ENCODE assay signal across 1 cellular context in the genomic region with DNA sequence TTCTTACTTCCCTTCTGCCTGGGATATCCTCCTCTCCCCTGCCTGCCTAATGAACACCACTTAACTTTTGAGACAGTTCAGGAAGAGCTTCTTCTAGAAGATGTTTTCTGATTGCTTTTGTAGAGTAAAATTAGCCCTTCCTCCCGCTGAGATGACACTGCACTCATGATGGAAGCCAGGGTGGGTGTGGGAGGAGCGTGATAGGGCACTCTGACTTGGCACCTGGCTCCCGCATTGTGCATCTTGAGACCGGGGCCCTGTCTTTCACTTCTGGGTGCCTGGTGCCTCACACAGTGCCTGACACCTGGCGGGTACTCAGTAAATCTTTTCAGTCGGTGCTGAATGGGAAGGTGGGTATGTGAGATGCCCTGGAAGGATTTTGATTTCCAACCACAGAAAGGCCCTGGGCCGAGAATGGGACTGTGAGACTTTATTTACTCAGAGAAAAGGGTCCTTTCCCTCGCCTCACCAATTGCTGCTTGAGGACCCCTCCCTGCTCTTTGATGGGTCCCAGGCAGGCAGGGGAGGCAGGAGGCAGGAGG.
TF ChIP-seq lines count a peak whose summit lies in the region.

No MANE protein-coding gene starts in this region.

TF ChIP-seq in HCT116, 20 proteins besides CTCF, POLR2A, EP300 and RAD21:
- TF ChIP-seq, protein P1, sequence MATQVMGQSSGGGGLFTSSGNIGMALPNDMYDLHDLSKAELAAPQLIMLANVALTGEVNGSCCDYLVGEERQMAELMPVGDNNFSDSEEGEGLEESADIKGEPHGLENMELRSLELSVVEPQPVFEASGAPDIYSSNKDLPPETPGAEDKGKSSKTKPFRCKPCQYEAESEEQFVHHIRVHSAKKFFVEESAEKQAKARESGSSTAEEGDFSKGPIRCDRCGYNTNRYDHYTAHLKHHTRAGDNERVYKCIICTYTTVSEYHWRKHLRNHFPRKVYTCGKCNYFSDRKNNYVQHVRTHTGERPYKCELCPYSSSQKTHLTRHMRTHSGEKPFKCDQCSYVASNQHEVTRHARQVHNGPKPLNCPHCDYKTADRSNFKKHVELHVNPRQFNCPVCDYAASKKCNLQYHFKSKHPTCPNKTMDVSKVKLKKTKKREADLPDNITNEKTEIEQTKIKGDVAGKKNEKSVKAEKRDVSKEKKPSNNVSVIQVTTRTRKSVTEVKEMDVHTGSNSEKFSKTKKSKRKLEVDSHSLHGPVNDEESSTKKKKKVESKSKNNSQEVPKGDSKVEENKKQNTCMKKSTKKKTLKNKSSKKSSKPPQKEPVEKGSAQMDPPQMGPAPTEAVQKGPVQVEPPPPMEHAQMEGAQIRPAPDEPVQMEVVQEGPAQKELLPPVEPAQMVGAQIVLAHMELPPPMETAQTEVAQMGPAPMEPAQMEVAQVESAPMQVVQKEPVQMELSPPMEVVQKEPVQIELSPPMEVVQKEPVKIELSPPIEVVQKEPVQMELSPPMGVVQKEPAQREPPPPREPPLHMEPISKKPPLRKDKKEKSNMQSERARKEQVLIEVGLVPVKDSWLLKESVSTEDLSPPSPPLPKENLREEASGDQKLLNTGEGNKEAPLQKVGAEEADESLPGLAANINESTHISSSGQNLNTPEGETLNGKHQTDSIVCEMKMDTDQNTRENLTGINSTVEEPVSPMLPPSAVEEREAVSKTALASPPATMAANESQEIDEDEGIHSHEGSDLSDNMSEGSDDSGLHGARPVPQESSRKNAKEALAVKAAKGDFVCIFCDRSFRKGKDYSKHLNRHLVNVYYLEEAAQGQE (IDR thresholded peaks at IDR 0.05; ENCODE audit: low read depth), result no peak
- TF ChIP-seq TCF7L2 (IDR thresholded peaks at IDR 0.05; ENCODE audit: borderline replicate concordance, extremely low read depth, insufficient read depth, insufficient read length) (no peak), FOSL1 (IDR thresholded peaks at IDR 0.05; ENCODE audit: low read depth) (no peak), JUND (IDR thresholded peaks at IDR 0.05) (no peak), EZH2 (IDR thresholded peaks at IDR 0.05) (no peak), EZH2phosphoT487 (IDR thresholded peaks at IDR 0.05; ENCODE audit: borderline replicate concordance) (no peak), EGR1 (IDR thresholded peaks at IDR 0.05; ENCODE audit: low read depth) (no peak), POLR2AphosphoS5 (IDR thresholded peaks at IDR 0.05; ENCODE audit: low read depth, low read length) (no peak), YY1 (IDR thresholded peaks at IDR 0.05; ENCODE audit: extremely low read depth, insufficient replicate concordance, low read depth, low read length) (no peak), ZNF274 (IDR thresholded peaks at IDR 0.05; ENCODE audit: low read depth, low read length) (no peak), CEBPB (IDR thresholded peaks at IDR 0.05; ENCODE audit: low read depth) (no peak), CBX3 (IDR thresholded peaks at IDR 0.05; ENCODE audit: low read depth) (no peak), ELF1 (IDR thresholded peaks at IDR 0.05; ENCODE audit: borderline replicate concordance, low read depth) (no peak), SP1 (IDR thresholded peaks at IDR 0.05; ENCODE audit: low read depth) (no peak), SIN3A (IDR thresholded peaks at IDR 0.05; ENCODE audit: low read depth) (no peak)
- TF ChIP-seq, protein P2, sequence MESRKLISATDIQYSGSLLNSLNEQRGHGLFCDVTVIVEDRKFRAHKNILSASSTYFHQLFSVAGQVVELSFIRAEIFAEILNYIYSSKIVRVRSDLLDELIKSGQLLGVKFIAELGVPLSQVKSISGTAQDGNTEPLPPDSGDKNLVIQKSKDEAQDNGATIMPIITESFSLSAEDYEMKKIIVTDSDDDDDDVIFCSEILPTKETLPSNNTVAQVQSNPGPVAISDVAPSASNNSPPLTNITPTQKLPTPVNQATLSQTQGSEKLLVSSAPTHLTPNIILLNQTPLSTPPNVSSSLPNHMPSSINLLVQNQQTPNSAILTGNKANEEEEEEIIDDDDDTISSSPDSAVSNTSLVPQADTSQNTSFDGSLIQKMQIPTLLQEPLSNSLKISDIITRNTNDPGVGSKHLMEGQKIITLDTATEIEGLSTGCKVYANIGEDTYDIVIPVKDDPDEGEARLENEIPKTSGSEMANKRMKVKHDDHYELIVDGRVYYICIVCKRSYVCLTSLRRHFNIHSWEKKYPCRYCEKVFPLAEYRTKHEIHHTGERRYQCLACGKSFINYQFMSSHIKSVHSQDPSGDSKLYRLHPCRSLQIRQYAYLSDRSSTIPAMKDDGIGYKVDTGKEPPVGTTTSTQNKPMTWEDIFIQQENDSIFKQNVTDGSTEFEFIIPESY (IDR thresholded peaks at IDR 0.05; ENCODE audit: extremely low read depth, insufficient replicate concordance, low read length), result no peak
- TF ChIP-seq, protein P3, sequence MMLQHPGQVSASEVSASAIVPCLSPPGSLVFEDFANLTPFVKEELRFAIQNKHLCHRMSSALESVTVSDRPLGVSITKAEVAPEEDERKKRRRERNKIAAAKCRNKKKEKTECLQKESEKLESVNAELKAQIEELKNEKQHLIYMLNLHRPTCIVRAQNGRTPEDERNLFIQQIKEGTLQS (IDR thresholded peaks at IDR 0.05), result no peak
TF ChIP-seq in HCT116: peak in this region for 0.
